30 cellular contexts compared by ENCODE assay signal in genomic region chr1:165907256-165907857, GRCh38.
DNase-seq lines count a peak whose midpoint lies in the region; TF ChIP-seq lines count a peak whose summit lies in the region.
"Had no signal": no experiment of that assay in that cellular context is flagged by ENCODE, and none has a peak within 500 bp of the region (broad histone marks: within the 10 kb centered on the region; RNA-seq: fewer than 3 reads in every experiment).

No MANE protein-coding gene starts in this region.

- H3K9me3 ChIP-seq in endodermal cell (ENCODE audit: control insufficient read depth, low read length): no peaks in the 10 kb centered on the region
- H3K9me3 ChIP-seq: left ventricle myocardium inferior, psoas muscle, SJSA1, tibial artery had no signal

- H3K27ac Mint-ChIP-seq in endodermal cell: peak overlapping the region; percentile 57
- H3K27ac Mint-ChIP-seq: activated CD4-positive, alpha-beta memory T cell treated with anti-CD3 and anti-CD28 coated beads for 36 hours; activated naive CD4-positive, alpha-beta T cell treated with anti-CD3 and anti-CD28 coated beads, Interleukin-2, amount 50 U/mL, for 24 hours; activated T-helper 17 cell treated with anti-CD3 and anti-CD28 coated beads, Interleukin-2, amount 50 U/mL, for 72 hours; CD8-positive, alpha-beta T cell; naive thymus-derived CD8-positive, alpha-beta T cell; stimulated activated naive CD8-positive, alpha-beta T cell treated with anti-CD3 and anti-CD28 coated beads, Interleukin-15, Interleukin-2, amounts not matched to agents 100 ng/mL and 50 ng/mL, for 24 hours had no signal

- no peaks in the 10 kb centered on the region for H3K9me3 Mint-ChIP-seq in endodermal cell
- H3K9me3 Mint-ChIP-seq: activated CD4-positive, alpha-beta memory T cell treated with anti-CD3 and anti-CD28 coated beads for 36 hours; activated naive CD4-positive, alpha-beta T cell treated with anti-CD3 and anti-CD28 coated beads, Interleukin-2, amount 50 U/mL, for 24 hours; activated T-helper 17 cell treated with anti-CD3 and anti-CD28 coated beads, Interleukin-2, amount 50 U/mL, for 72 hours; CD8-positive, alpha-beta T cell; naive thymus-derived CD8-positive, alpha-beta T cell; stimulated activated naive CD8-positive, alpha-beta T cell treated with anti-CD3 and anti-CD28 coated beads, Interleukin-15, Interleukin-2, amounts not matched to agents 100 ng/mL and 50 ng/mL, for 24 hours had no signal

- WGBS in endodermal cell (ENCODE audit: insufficient coverage in 1 of 2, insufficient read length in 1 of 2), 2 experiments: 74 to 75% methylated on average over 4 to 13 of the region's 13 CpGs

- H3K4me1 Mint-ChIP-seq in endodermal cell: peaks cover 13% of the 10 kb centered on the region
- H3K4me1 Mint-ChIP-seq: activated naive CD4-positive, alpha-beta T cell treated with anti-CD3 and anti-CD28 coated beads, Interleukin-2, amount 50 U/mL, for 24 hours; activated T-helper 17 cell treated with anti-CD3 and anti-CD28 coated beads, Interleukin-2, amount 50 U/mL, for 72 hours had no signal

- peaks cover 7% of the 10 kb centered on the region for H3K4me1 ChIP-seq in endodermal cell (ENCODE audit: control insufficient read depth, insufficient read depth, low read length)
- H3K4me1 ChIP-seq: tibial artery had no signal

- H3K27ac ChIP-seq in endodermal cell (ENCODE audit: low read depth, low read length) (no peak overlapping the region), substantia nigra (ENCODE audit: low read depth, low read length, poor library complexity, severe bottlenecking) (no peak overlapping the region)
- H3K27ac ChIP-seq: left ventricle myocardium inferior, psoas muscle, SJSA1, tibial artery had no signal

- H3K36me3 Mint-ChIP-seq in endodermal cell (ENCODE audit: low read depth): peaks cover 59% of the 10 kb centered on the region
- H3K36me3 Mint-ChIP-seq: activated naive CD4-positive, alpha-beta T cell treated with anti-CD3 and anti-CD28 coated beads, Interleukin-2, amount 50 U/mL, for 24 hours had no signal

- TF ChIP-seq CTCF in endodermal cell (conservative IDR thresholded peaks at IDR 0.05): no peak

- peak; percentile 50 for DNase-seq in Daoy (ENCODE audit: low read depth)
- peak; percentile 87 for DNase-seq in M059J (ENCODE audit: low read depth)
- peak; percentile 55 for DNase-seq in endodermal cell
- peak; percentile 57 for DNase-seq in kidney glomerular epithelial cell (lab: John Stamatoyannopoulos, UW)
- no peak for DNase-seq in NCI-H2196 (lab: John Stamatoyannopoulos, UW; ENCODE audit: unreplicated experiment)
- no peak for DNase-seq in H4 (ENCODE audit: low spot score)
- no peak for DNase-seq in substantia nigra (lab: John Stamatoyannopoulos, UW)
- DNase-seq in inferior parietal cortex (ENCODE audit: extremely low spot score): no peak
- DNase-seq: activated CD4-positive, alpha-beta memory T cell treated with anti-CD3 and anti-CD28 coated beads for 36 hours; aorta; CD8-positive, alpha-beta T cell; dermis blood vessel endothelial cell; GF-D8; H7; left ventricle myocardium inferior; midbrain; MM.1S; naive thymus-derived CD8-positive, alpha-beta T cell; NCI-H1417; NCI-H2081 treated with DMSO at 0.1 percent for 48 hours; NCI-H345; nucleus accumbens; psoas muscle; T-helper 1 cell; tibial artery had no signal

- no peak overlapping the region for H3K9ac ChIP-seq in endodermal cell (ENCODE audit: extremely low read depth, low read length, poor library complexity, severe bottlenecking)

- peaks cover 83% of the 10 kb centered on the region for H3K36me3 ChIP-seq in endodermal cell (ENCODE audit: control insufficient read depth, insufficient read depth, low read length)

- no peak overlapping the region for H3K4me3 ChIP-seq in endodermal cell (ENCODE audit: low read length)
- H3K4me3 ChIP-seq: K562, left ventricle myocardium inferior, psoas muscle, SJSA1, tibial artery had no signal

- no peaks in the 10 kb centered on the region for H3K27me3 Mint-ChIP-seq in endodermal cell (ENCODE audit: insufficient read depth)
- H3K27me3 Mint-ChIP-seq: activated CD4-positive, alpha-beta memory T cell treated with anti-CD3 and anti-CD28 coated beads for 36 hours; activated naive CD4-positive, alpha-beta T cell treated with anti-CD3 and anti-CD28 coated beads, Interleukin-2, amount 50 U/mL, for 24 hours; activated T-helper 17 cell treated with anti-CD3 and anti-CD28 coated beads, Interleukin-2, amount 50 U/mL, for 72 hours; naive thymus-derived CD8-positive, alpha-beta T cell; stimulated activated naive CD8-positive, alpha-beta T cell treated with anti-CD3 and anti-CD28 coated beads, Interleukin-15, Interleukin-2, amounts not matched to agents 100 ng/mL and 50 ng/mL, for 24 hours had no signal

- H3K27me3 ChIP-seq in endodermal cell (ENCODE audit: control insufficient read depth, insufficient read depth, low read length, poor library complexity, severe bottlenecking): no peaks in the 10 kb centered on the region
- H3K27me3 ChIP-seq: SJSA1, tibial artery had no signal

- H3K4me3 Mint-ChIP-seq in endodermal cell: peak overlapping the region; percentile 28
- H3K4me3 Mint-ChIP-seq: activated CD4-positive, alpha-beta memory T cell treated with anti-CD3 and anti-CD28 coated beads for 36 hours; activated naive CD4-positive, alpha-beta T cell treated with anti-CD3 and anti-CD28 coated beads, Interleukin-2, amount 50 U/mL, for 24 hours; activated T-helper 17 cell treated with anti-CD3 and anti-CD28 coated beads, Interleukin-2, amount 50 U/mL, for 72 hours; CD8-positive, alpha-beta T cell; naive thymus-derived CD8-positive, alpha-beta T cell; stimulated activated naive CD8-positive, alpha-beta T cell treated with anti-CD3 and anti-CD28 coated beads, Interleukin-15, Interleukin-2, amounts not matched to agents 100 ng/mL and 50 ng/mL, for 24 hours had no signal

Comparison
In these comparisons a context has a peak if more than half of its experiments do, and no peak if none do; other contexts are left out.
1. DNase-seq: peak in Daoy (single experiment), M059J (single experiment), endodermal cell (single experiment) and kidney glomerular epithelial cell (single experiment); none in NCI-H2196 (single experiment), H4 (single experiment), substantia nigra (0 of 49) and inferior parietal cortex (single experiment).